13 cellular contexts compared by ENCODE assay signal in genomic region chr5:140324834-140325195, GRCh38. TPM values are rescaled to one million over a fixed set of nuclear protein-coding genes. Genes with fewer than 3 reads are reported as not detected.
DNase-seq lines count a peak whose midpoint lies in the region; ATAC-seq, FAIRE-seq and TF ChIP-seq lines count a peak whose summit lies in the region.
"Had no signal": no experiment of that assay in that cellular context is flagged by ENCODE, and none has a peak within 500 bp of the region (broad histone marks: within the 10 kb centered on the region; RNA-seq: fewer than 3 reads in every experiment).

No MANE protein-coding gene starts in this region.

- no peaks in the 10 kb centered on the region for H3K36me3 ChIP-seq in osteoblast (ENCODE audit: insufficient read depth, low read length)

- H3K4me3 ChIP-seq in fibroblast of pulmonary artery (replicated peaks; ENCODE audit: low read depth, low read length) (no peak overlapping the region), osteoblast (ENCODE audit: insufficient read depth, low read length) (no peak overlapping the region)

- H4K20me1 ChIP-seq in osteoblast (ENCODE audit: insufficient read depth, low read length), result no peaks in the 10 kb centered on the region

- peak overlapping the region; percentile 18 for H3K4me2 ChIP-seq in osteoblast (ENCODE audit: insufficient read depth, low read length)

- no peak overlapping the region for H2AFZ ChIP-seq in osteoblast (ENCODE audit: low read length)

- peaks cover 47% of the 10 kb centered on the region for H3K4me1 ChIP-seq in osteoblast (ENCODE audit: insufficient read depth, low read length)

- ATAC-seq in GM21360 (IDR thresholded peaks at IDR 0.05; ENCODE audit: unreplicated experiment), result no peak
- ATAC-seq: Right ventricle myocardium inferior had no signal

- no peaks in the 10 kb centered on the region for H3K79me2 ChIP-seq in osteoblast (ENCODE audit: insufficient read depth, low read length)

- H3K27me3 ChIP-seq in osteoblast (ENCODE audit: insufficient read depth, low read length), result no peaks in the 10 kb centered on the region

- H3K27ac ChIP-seq in C4-2B, result peak overlapping the region; percentile 98; the same call in 1 of the 2 replicates
- peak overlapping the region; percentile 82 for H3K27ac ChIP-seq in osteoblast (ENCODE audit: low read depth, low read length)

- TF ChIP-seq POLR2A in GM12892 (IDR thresholded peaks at IDR 0.05; ENCODE audit: low read depth, low read length), result no peak

- no peak for TF ChIP-seq CTCF in C4-2B (conservative IDR thresholded peaks at IDR 0.05)
- TF ChIP-seq CTCF in fibroblast of pulmonary artery (IDR thresholded peaks at IDR 0.05; ENCODE audit: low read length, missing control alignments), result no peak
- no peak for TF ChIP-seq CTCF in osteoblast (IDR thresholded peaks at IDR 0.05; ENCODE audit: extremely low read depth, low read depth, low read length)

- H3K9me3 ChIP-seq in osteoblast (ENCODE audit: low read depth, low read length), result no peaks in the 10 kb centered on the region

- DNase-seq in RCC 7860 (ENCODE audit: low spot score) (peak; percentile 56), fibroblast of pulmonary artery (ENCODE audit: low read depth) (peak; percentile 87), osteoblast (ENCODE audit: insufficient read length, low spot score, missing footprints) (peak; percentile 62), GM12892 (ENCODE audit: insufficient read length) (no peak), nucleus accumbens (lab: John Stamatoyannopoulos, UW) (no peak), NCI-H1048 (lab: John Stamatoyannopoulos, UW) (no peak)
- DNase-seq: CD4-positive, alpha-beta memory T cell; naive B cell; NCI-H1092 treated with DMSO at 0.1 percent for 48 hours; NCI-H524 had no signal

- FAIRE-seq in RCC 7860 (lab: Jason Lieb, UNC) (no peak), GM12892 (lab: Jason Lieb, UNC) (no peak)

RNA-seq across cellular contexts. Expression of gene HBEGF, which starts 21.6 kb away (rescaled TPM):
- 1.8 and 2.5 TPM in 2 replicates for total RNA-seq in osteoblast
- polyA plus RNA-seq in GM12892 (2012; ENCODE audit: missing spikeins), result 2.1 TPM

RNA-seq across cellular contexts. Expression of gene PFDN1, which starts 21.9 kb away (rescaled TPM):
- 58.3 and 65.9 TPM in 2 replicates for total RNA-seq in osteoblast
- 93.4 TPM for polyA plus RNA-seq in GM12892 (2012; ENCODE audit: missing spikeins)

RNA-seq across cellular contexts. Expression of gene SLC4A9, which starts 35.2 kb away (rescaled TPM):
- total RNA-seq in osteoblast, result not detected in 2 replicates
- not detected for polyA plus RNA-seq in GM12892 (2012; ENCODE audit: missing spikeins)
- total RNA-seq: CD4-positive, alpha-beta memory T cell; Right ventricle myocardium inferior had no signal
- polyA plus RNA-seq: CD4-positive, alpha-beta memory T cell had no signal

Comparison
In these comparisons a context has a peak if more than half of its experiments do, and no peak if none do; other contexts are left out.
1. DNase-seq: peak in RCC 7860 (single experiment), fibroblast of pulmonary artery (single experiment) and osteoblast (single experiment); none in GM12892 (single experiment), nucleus accumbens (0 of 56) and NCI-H1048 (single experiment).